ENCODE assay signal across 25 cellular contexts in the genomic region with DNA sequence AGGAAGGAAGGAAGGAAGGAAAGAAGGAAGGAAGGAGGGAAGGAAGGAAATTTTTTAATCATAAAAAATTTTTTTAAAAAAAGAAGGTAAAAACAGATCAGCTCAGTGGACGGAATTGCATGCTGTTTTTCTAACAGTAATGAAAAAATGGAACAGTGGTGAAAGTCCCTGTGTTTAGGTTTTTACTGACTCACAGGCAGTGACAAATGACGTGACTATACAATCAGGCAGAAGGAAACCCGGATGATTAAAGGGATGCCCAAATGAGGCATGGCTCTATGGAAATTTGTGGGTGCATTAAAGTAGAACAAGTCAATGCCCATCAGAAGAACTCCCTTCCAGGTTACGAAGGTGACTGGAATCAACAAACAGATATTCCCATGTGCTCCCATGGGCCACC.
"Had no signal": no experiment of that assay in that cellular context is flagged by ENCODE, and none has a peak within 500 bp of the region (broad histone marks: within the 10 kb centered on the region; RNA-seq: fewer than 3 reads in every experiment).

No MANE protein-coding gene starts in this region.

- DNase-seq: activated CD4-positive, alpha-beta memory T cell treated with anti-CD3 and anti-CD28 coated beads for 36 hours; activated CD4-positive, alpha-beta T cell treated with anti-CD3 and anti-CD28 coated beads for 36 hours; activated CD4-positive, alpha-beta T cell treated with anti-CD3 and anti-CD28 coated beads, Interleukin-2, amount 10 ng/mL, durations not matched to agents 24 days and 14 days; activated CD4-positive, CD25-positive, alpha-beta regulatory T cell; activated CD4-positive, CD25-positive, alpha-beta regulatory T cell treated with anti-CD3 and anti-CD28 coated beads, Interleukin-2, amount 50 U/mL, for 72 hours; activated CD8-positive, alpha-beta memory T cell treated with anti-CD3 and anti-CD28 coated beads, Interleukin-2, amount 10 ng/mL, durations not matched to agents 7 days and 5 days; activated CD8-positive, alpha-beta memory T cell treated with anti-CD3 and anti-CD28 coated beads, Interleukin-2, amount 50 U/mL, for 4 hours; activated CD8-positive, alpha-beta T cell treated with anti-CD3 and anti-CD28 coated beads, Interleukin-2, amount 10 ng/mL, durations not matched to agents 7 days and 5 days; activated effector memory CD4-positive, alpha-beta T cell treated with anti-CD3 and anti-CD28 coated beads, Interleukin-2, amount 50 U/mL, for 16 hours; activated naive CD4-positive, alpha-beta T cell treated with anti-CD3 and anti-CD28 coated beads, Interleukin-2, amount 10 ng/mL, durations not matched to agents 7 days and 5 days; activated T-cell treated with anti-CD3 and anti-CD28 coated beads, Interleukin-2, amount 50 U/mL, for 1 hour; activated T-cell treated with anti-CD3 and anti-CD28 coated beads, Interleukin-2, amount 50 U/mL, for 48 hours; amniotic stem cell; anterior cingulate cortex; brain microvascular endothelial cell; dorsolateral prefrontal cortex; effector memory CD4-positive, alpha-beta T cell; endodermal cell; foreskin keratinocyte; head of caudate nucleus; hippocampal formation; T-helper 17 cell; T1000 had no signal

- H3K4me1 ChIP-seq: foreskin keratinocyte had no signal

- H3K4me3 ChIP-seq: coronary artery, dorsolateral prefrontal cortex had no signal

- H3K27ac ChIP-seq: brain microvascular endothelial cell, coronary artery, dorsolateral prefrontal cortex, foreskin keratinocyte had no signal

- H3K36me3 ChIP-seq: brain microvascular endothelial cell had no signal

- ATAC-seq: activated CD4-positive, alpha-beta T cell treated with anti-CD3 and anti-CD28 coated beads for 36 hours; activated CD8-positive, alpha-beta memory T cell treated with anti-CD3 and anti-CD28 coated beads, Interleukin-2, amount 10 ng/mL, durations not matched to agents 7 days and 5 days; activated CD8-positive, alpha-beta T cell treated with anti-CD3 and anti-CD28 coated beads, Interleukin-2, amount 10 ng/mL, durations not matched to agents 7 days and 5 days; esophagus mucosa; foreskin keratinocyte; T-helper 17 cell had no signal

- H3K27me3 ChIP-seq: brain microvascular endothelial cell, foreskin keratinocyte had no signal
